In the genomic region with DNA sequence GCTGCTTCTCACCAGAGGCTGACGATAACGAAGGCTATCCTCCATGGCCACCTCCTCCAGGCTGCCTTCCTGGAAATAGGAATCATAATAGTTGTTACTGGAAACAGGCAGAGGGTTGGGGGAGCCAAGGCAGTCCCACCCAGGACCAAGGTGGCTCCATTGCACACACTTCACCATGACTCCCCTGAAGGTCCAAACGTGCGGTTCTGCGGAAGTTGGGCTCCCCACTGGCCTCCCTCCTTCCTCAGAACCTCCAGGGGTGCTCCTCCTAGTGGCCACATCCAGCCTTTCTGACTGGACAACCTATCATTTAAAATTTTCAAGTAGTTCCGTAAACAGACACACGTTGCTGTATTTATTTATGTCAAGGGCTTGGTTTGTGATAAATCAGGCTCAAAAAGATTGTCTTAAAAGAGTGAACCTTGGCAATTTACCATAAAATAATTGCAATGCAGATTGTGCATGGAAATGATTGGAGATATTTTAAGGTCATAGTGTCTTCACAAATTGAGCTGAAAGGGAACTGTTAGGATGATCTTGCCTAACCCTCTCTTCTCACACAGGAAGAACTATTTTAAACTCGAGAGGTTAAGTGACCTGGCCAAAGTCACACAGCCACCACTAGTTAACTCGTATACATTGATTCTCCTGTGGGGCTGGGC, we compare ENCODE assay signal across 8 cellular contexts. TPM values are rescaled to one million over a fixed set of nuclear protein-coding genes. Genes with fewer than 3 reads are reported as not detected.
A peak's percentile ranks its signal among the peaks of the same experiment; 100 is the strongest.
DNase-seq lines count a peak whose midpoint lies in the region; ATAC-seq and TF ChIP-seq lines count a peak whose summit lies in the region.

No MANE protein-coding gene starts in this region.

- H3K36me3 Mint-ChIP-seq in memory B cell: no peaks in the 10 kb centered on the region

- 19 to 25% (median 23%) methylated on average over 9 of the region's 9 CpGs for WGBS in stomach, 5 donors

- H3K27me3 Mint-ChIP-seq in memory B cell: no peaks in the 10 kb centered on the region

- peak overlapping the region in 4 of 5 donors; percentile 71 to 88 (median 80) for H3K27ac ChIP-seq in stomach

- H3K27me3 ChIP-seq in stomach: no peaks in the 10 kb centered on the region

- no peak for TF ChIP-seq POLR2A in stomach (IDR thresholded peaks at IDR 0.05)

- H3K4me3 ChIP-seq in WI38 (ENCODE audit: low read depth, low read length): no peak overlapping the region
- peak overlapping the region; percentile 47 to 65 (median 64) for H3K4me3 ChIP-seq in stomach

- ATAC-seq in memory B cell (ENCODE audit: low read depth) (peak; percentile 62), HG03520 (IDR thresholded peaks at IDR 0.05; ENCODE audit: unreplicated experiment) (no peak)

- intact Hi-C loops in stomach (cut with DNase I; ENCODE audit: low total_unique reads): no loop called here

- H3K4me1 Mint-ChIP-seq in memory B cell: peaks cover 25% of the 10 kb centered on the region

- no peaks in the 10 kb centered on the region for H3K9me3 Mint-ChIP-seq in memory B cell

- H3K4me1 ChIP-seq in stomach: peaks cover 30 to 70% (median 50%) of the 10 kb centered on the region in 4 donors

- H3K4me3 Mint-ChIP-seq in memory B cell: peak overlapping the region; percentile 66

- no peak overlapping the region for H3K27ac Mint-ChIP-seq in memory B cell

- peak; percentile 71 for TF ChIP-seq CTCF in WI38 (IDR thresholded peaks at IDR 0.05; ENCODE audit: low read depth, low read length)
- peak in 5 of 7 experiments; percentile 39 to 77 (median 62) for TF ChIP-seq CTCF in stomach (IDR thresholded peaks at IDR 0.05)

- peaks cover 0 to 5% (median 0%) of the 10 kb centered on the region in 4 donors for H3K36me3 ChIP-seq in stomach

- no peak for TF ChIP-seq EP300 in stomach (IDR thresholded peaks at IDR 0.05)

- no peaks in the 10 kb centered on the region for H3K9me3 ChIP-seq in stomach

- DNase-seq in DMS79 treated with DMSO at 0.1 percent for 48 hours (lab: John Stamatoyannopoulos, UW) (peak; percentile 2), DMS79 (lab: John Stamatoyannopoulos, UW) (no peak), NCI-H146 (lab: John Stamatoyannopoulos, UW) (peak; percentile 31), dermis blood vessel endothelial cell (peak; percentile 72), memory B cell (ENCODE audit: low spot score in 2 of 2) (peak; percentile 32), stomach (peak; percentile 63)

RNA-seq across cellular contexts. Expression of a gene that starts 1.4 kb away (rescaled TPM):
- 63.1 and 101 TPM in 2 replicates for total RNA-seq in dermis blood vessel endothelial cell
- 10 to 100 TPM in 2 of 5 donors, 1 to 10 TPM in 3; 1.4 to 16.3 (median 2.3) TPM for total RNA-seq in stomach
- polyA plus RNA-seq in stomach: 10 to 100 TPM in 1 of 3 donors, 1 to 10 TPM in 2; 4.1 to 10.1 (median 4.3) TPM

RNA-seq across cellular contexts. Expression of a gene that starts 13.9 kb away (rescaled TPM):
- total RNA-seq in dermis blood vessel endothelial cell (67.2 and 98.6 TPM in 2 replicates), stomach (10 to 100 TPM; 22.8 to 94.5 (median 38.7) TPM)
- 10 to 100 TPM; 46.2 to 63.1 (median 48.0) TPM for polyA plus RNA-seq in stomach

RNA-seq across cellular contexts. Expression of a gene that starts 30.0 kb away (rescaled TPM):
- total RNA-seq in dermis blood vessel endothelial cell (30.8 and 40.7 TPM in 2 replicates), stomach (1 to 10 TPM in 4 of 5 donors, under 1 TPM in 1; 0.45 to 7.2 (median 2.6) TPM)
- polyA plus RNA-seq in stomach: 1 to 10 TPM in 2 of 3 donors, under 1 TPM in 1; 0.46 to 3.4 (median 1.8) TPM

RNA-seq across cellular contexts. Expression of a gene that starts 31.1 kb away (rescaled TPM):
- total RNA-seq in dermis blood vessel endothelial cell (0.05 and 0.17 TPM in 2 replicates), stomach (10 to 100 TPM in 2 of 5 donors, 1 to 10 TPM in 2, under 1 TPM in 1; 0.87 to 48.4 (median 3.5) TPM)
- 1 to 10 TPM; 2.9 to 8.9 (median 4.0) TPM for polyA plus RNA-seq in stomach

RNA-seq across cellular contexts. Expression of a gene that starts 59.0 kb away (rescaled TPM):
- total RNA-seq in dermis blood vessel endothelial cell (0.05 and 0.34 TPM in 2 replicates), stomach (under 1 TPM in 1 of 5 donors, not detected in 4; 0.58 TPM)
- 1 to 10 TPM in 1 of 3 donors, under 1 TPM in 2; 0.68 to 1.4 (median 1.00) TPM for polyA plus RNA-seq in stomach
